1 cellular context compared by ENCODE assay signal in the genomic region with DNA sequence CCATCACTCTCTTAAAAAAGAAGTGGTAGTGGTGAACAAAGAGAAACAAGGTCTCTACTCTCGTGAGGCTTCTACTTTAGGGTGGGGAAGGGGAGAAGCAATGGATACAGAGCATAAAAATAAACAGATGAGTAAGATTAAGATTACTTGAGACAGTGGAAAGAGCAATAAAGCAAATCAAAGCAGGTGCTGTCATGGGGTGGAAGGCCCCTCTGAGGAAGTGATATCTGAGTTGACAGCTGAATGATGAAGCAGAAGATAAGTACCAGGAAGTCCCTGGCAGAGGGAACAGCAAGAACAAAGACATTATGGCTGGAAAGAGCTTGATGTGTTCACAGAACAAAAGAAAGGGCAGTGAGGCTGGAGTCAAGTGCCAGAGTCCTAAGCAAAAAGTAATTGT.
TF ChIP-seq lines count a peak whose summit lies in the region.

No MANE protein-coding gene starts in this region.

TF ChIP-seq in GM23338, 12 proteins besides CTCF, POLR2A, EP300 and RAD21 (continued from another document):
- TF ChIP-seq, protein P1, sequence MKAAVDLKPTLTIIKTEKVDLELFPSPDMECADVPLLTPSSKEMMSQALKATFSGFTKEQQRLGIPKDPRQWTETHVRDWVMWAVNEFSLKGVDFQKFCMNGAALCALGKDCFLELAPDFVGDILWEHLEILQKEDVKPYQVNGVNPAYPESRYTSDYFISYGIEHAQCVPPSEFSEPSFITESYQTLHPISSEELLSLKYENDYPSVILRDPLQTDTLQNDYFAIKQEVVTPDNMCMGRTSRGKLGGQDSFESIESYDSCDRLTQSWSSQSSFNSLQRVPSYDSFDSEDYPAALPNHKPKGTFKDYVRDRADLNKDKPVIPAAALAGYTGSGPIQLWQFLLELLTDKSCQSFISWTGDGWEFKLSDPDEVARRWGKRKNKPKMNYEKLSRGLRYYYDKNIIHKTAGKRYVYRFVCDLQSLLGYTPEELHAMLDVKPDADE (IDR thresholded peaks at IDR 0.05), result no peak
- TF ChIP-seq, protein P2, sequence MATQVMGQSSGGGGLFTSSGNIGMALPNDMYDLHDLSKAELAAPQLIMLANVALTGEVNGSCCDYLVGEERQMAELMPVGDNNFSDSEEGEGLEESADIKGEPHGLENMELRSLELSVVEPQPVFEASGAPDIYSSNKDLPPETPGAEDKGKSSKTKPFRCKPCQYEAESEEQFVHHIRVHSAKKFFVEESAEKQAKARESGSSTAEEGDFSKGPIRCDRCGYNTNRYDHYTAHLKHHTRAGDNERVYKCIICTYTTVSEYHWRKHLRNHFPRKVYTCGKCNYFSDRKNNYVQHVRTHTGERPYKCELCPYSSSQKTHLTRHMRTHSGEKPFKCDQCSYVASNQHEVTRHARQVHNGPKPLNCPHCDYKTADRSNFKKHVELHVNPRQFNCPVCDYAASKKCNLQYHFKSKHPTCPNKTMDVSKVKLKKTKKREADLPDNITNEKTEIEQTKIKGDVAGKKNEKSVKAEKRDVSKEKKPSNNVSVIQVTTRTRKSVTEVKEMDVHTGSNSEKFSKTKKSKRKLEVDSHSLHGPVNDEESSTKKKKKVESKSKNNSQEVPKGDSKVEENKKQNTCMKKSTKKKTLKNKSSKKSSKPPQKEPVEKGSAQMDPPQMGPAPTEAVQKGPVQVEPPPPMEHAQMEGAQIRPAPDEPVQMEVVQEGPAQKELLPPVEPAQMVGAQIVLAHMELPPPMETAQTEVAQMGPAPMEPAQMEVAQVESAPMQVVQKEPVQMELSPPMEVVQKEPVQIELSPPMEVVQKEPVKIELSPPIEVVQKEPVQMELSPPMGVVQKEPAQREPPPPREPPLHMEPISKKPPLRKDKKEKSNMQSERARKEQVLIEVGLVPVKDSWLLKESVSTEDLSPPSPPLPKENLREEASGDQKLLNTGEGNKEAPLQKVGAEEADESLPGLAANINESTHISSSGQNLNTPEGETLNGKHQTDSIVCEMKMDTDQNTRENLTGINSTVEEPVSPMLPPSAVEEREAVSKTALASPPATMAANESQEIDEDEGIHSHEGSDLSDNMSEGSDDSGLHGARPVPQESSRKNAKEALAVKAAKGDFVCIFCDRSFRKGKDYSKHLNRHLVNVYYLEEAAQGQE (IDR thresholded peaks at IDR 0.05; ENCODE audit: unreplicated experiment), result no peak
- TF ChIP-seq CREB1 (CRISPR knock-in tag; IDR thresholded peaks at IDR 0.05; ENCODE audit: low read depth), result no peak
- TF ChIP-seq POLR2AphosphoS5 (IDR thresholded peaks at IDR 0.05; ENCODE audit: low read depth), result no peak
- TF ChIP-seq JUNB (IDR thresholded peaks at IDR 0.05; ENCODE audit: unreplicated experiment), result no peak
- no peak for TF ChIP-seq ZNF114 (CRISPR knock-in tag; IDR thresholded peaks at IDR 0.05)
